In the genomic region with DNA sequence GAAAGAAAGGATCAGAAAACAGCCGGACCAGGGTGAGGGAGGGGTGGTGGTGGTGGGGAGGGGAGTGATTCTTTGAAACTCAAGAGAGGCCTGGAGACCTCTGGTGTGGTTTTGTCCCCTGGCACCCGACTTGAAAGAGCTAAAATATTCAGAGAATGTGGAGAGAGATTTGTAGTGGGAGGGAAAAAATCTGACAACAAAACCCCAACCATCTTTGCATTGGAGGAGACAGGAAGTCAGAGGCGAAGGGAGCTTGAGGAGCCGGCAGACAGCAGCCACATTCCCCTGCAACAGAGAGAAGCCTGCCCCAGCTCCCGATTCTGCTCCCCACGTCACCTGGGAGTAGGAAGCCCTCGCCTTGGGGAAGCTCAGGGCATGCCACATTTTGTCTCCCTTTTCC, we compare ENCODE assay signal across 10 cellular contexts.
DNase-seq lines count a peak whose midpoint lies in the region; ATAC-seq and TF ChIP-seq lines count a peak whose summit lies in the region.
"Had no signal": no experiment of that assay in that cellular context is flagged by ENCODE, and none has a peak within 500 bp of the region (broad histone marks: within the 10 kb centered on the region; RNA-seq: fewer than 3 reads in every experiment).

No MANE protein-coding gene starts in this region.

- peak overlapping the region; percentile 79 for H3K4me2 ChIP-seq in SU-DHL-6 (ENCODE audit: low read depth, low read length, poor library complexity, severe bottlenecking)

- H3K36me3 Mint-ChIP-seq in activated CD4-positive, alpha-beta T cell treated with anti-CD3 and anti-CD28 coated beads for 36 hours (ENCODE audit: low read depth) = peaks cover 12% of the 10 kb centered on the region

- peaks cover 19% of the 10 kb centered on the region for H3K4me1 Mint-ChIP-seq in activated CD4-positive, alpha-beta T cell treated with anti-CD3 and anti-CD28 coated beads for 36 hours

- no peak for ATAC-seq in activated CD4-positive, alpha-beta T cell treated with anti-CD3 and anti-CD28 coated beads for 36 hours
- ATAC-seq in right cardiac atrium = no peak
- no peak for ATAC-seq in GM19351 (IDR thresholded peaks at IDR 0.05; ENCODE audit: unreplicated experiment)
- ATAC-seq in GM21423 (IDR thresholded peaks at IDR 0.05; ENCODE audit: unreplicated experiment) = no peak
- ATAC-seq: gastrocnemius medialis had no signal

- intact Hi-C loops in activated CD4-positive, alpha-beta T cell treated with anti-CD3 and anti-CD28 coated beads for 36 hours (cut with DNase I, micrococcal nuclease) = loop anchor here (5.0 kb wide), 1 partner anchor 33 kb away; no protein-coding TSS in a partner anchor
- intact Hi-C loops in right cardiac atrium (cut with DNase I) = loop anchor here in 1 of 4 donors (5.0 kb wide), 1 partner anchor 163 kb away; no protein-coding TSS in a partner anchor

- 39% methylated on average over 7 of the region's 7 CpGs for WGBS in right cardiac atrium

- no peaks in the 10 kb centered on the region for H3K9me3 ChIP-seq in SU-DHL-6 (ENCODE audit: insufficient read depth, low read length)
- no peaks in the 10 kb centered on the region for H3K9me3 ChIP-seq in right cardiac atrium (ENCODE audit: control insufficient read depth, low read length)
- H3K9me3 ChIP-seq: gastrocnemius medialis had no signal

- H4K20me1 ChIP-seq in SU-DHL-6 (ENCODE audit: low read depth, low read length) = no peaks in the 10 kb centered on the region

- no peaks in the 10 kb centered on the region for H3K27me3 Mint-ChIP-seq in activated CD4-positive, alpha-beta T cell treated with anti-CD3 and anti-CD28 coated beads for 36 hours

- peaks cover 36% of the 10 kb centered on the region for H3K4me1 ChIP-seq in right cardiac atrium (ENCODE audit: control insufficient read depth, insufficient read depth, low read length)

- H3K27ac ChIP-seq in SU-DHL-6 (ENCODE audit: low read depth, low read length) = peak overlapping the region; percentile 92; the same call in 1 of the 2 replicates
- peak overlapping the region; percentile 55 for H3K27ac ChIP-seq in right cardiac atrium (ENCODE audit: low read length)
- peak overlapping the region in 20 of 21 experiments; percentile 7 to 88 (median 75) for H3K27ac ChIP-seq in skin epidermis
- H3K27ac ChIP-seq: gastrocnemius medialis had no signal

- TF ChIP-seq CTCF in SU-DHL-6 (IDR thresholded peaks at IDR 0.05; ENCODE audit: insufficient read depth, low read length, poor library complexity, severe bottlenecking) = no peak

- peak overlapping the region; percentile 42 for H3K4me3 ChIP-seq in SU-DHL-6 (ENCODE audit: insufficient read depth, low read length, poor library complexity, severe bottlenecking)
- no peak overlapping the region for H3K4me3 ChIP-seq in right cardiac atrium (ENCODE audit: low read length)
- no peak overlapping the region for H3K4me3 ChIP-seq in skin epidermis
- H3K4me3 ChIP-seq: gastrocnemius medialis had no signal

- no peaks in the 10 kb centered on the region for H3K9me2 ChIP-seq in SU-DHL-6 (replicated peaks; ENCODE audit: insufficient read depth, low read length)

- no peaks in the 10 kb centered on the region for H3K9me3 Mint-ChIP-seq in activated CD4-positive, alpha-beta T cell treated with anti-CD3 and anti-CD28 coated beads for 36 hours (ENCODE audit: low read depth)

- H2AFZ ChIP-seq in SU-DHL-6 (ENCODE audit: low read depth, low read length, severe bottlenecking) = no peak overlapping the region

- peak overlapping the region; percentile 63 for H3K9ac ChIP-seq in SU-DHL-6 (ENCODE audit: low read length)

- H3K27ac Mint-ChIP-seq in activated CD4-positive, alpha-beta T cell treated with anti-CD3 and anti-CD28 coated beads for 36 hours = peak overlapping the region; percentile 96

- CTCF ChIA-PET in activated CD4-positive, alpha-beta T cell treated with anti-CD3 and anti-CD28 coated beads for 36 hours (lab: Charles Lee) = interaction anchor here (0.7 to 1.8 kb wide), 12 partner anchors 8 to 174 kb away, joined by 3 to 11 read pairs (median 4); no protein-coding TSS in a partner anchor

- H3F3A ChIP-seq in SU-DHL-6 (ENCODE audit: insufficient read depth) = peaks cover 27% of the 10 kb centered on the region

- H3K79me2 ChIP-seq in SU-DHL-6 (ENCODE audit: insufficient read depth, low read length) = peaks cover 4% of the 10 kb centered on the region; the same call in 1 of the 2 replicates

- no peak for DNase-seq in activated CD4-positive, alpha-beta T cell treated with anti-CD3 and anti-CD28 coated beads for 36 hours
- DNase-seq in activated CD4-positive, alpha-beta T cell treated with anti-CD3 and anti-CD28 coated beads for 4 hours = no peak
- DNase-seq in right cardiac atrium = peak in 2 of 3 donors; percentile 10 to 37
- no peak for DNase-seq in AG20443 (ENCODE audit: low spot score)
- DNase-seq: gastrocnemius medialis, NCI-H1105 treated with DMSO at 0.1 percent for 48 hours had no signal

- H3K27me3 ChIP-seq in SU-DHL-6 (ENCODE audit: low read length) = no peaks in the 10 kb centered on the region
- no peaks in the 10 kb centered on the region for H3K27me3 ChIP-seq in right cardiac atrium (ENCODE audit: control insufficient read depth, insufficient read depth)
- H3K27me3 ChIP-seq: gastrocnemius medialis had no signal

- POLR2A ChIA-PET in activated CD4-positive, alpha-beta T cell treated with anti-CD3 and anti-CD28 coated beads for 36 hours (lab: Charles Lee) = interaction anchor here (0.7 to 2.1 kb wide), 3 partner anchors 8 to 28 kb away, joined by 3 to 10 read pairs (median 4); no protein-coding TSS in a partner anchor

- H3K36me3 ChIP-seq in SU-DHL-6 (ENCODE audit: low read length) = no peaks in the 10 kb centered on the region
- H3K36me3 ChIP-seq: gastrocnemius medialis had no signal

- H3K4me3 Mint-ChIP-seq in activated CD4-positive, alpha-beta T cell treated with anti-CD3 and anti-CD28 coated beads for 36 hours = peak overlapping the region; percentile 67

Comparison
In these comparisons a context has a peak if more than half of its experiments do, and no peak if none do; other contexts are left out.
1. DNase-seq: peak in right cardiac atrium (2 of 3); none in activated CD4-positive, alpha-beta T cell treated with anti-CD3 and anti-CD28 coated beads for 36 hours (single experiment), activated CD4-positive, alpha-beta T cell treated with anti-CD3 and anti-CD28 coated beads for 4 hours (0 of 2) and AG20443 (single experiment).
2. Peak in every context shown above with its lines, with median percentiles within 50 percentile points of each other: H3K27ac ChIP-seq.